23 cellular contexts compared by ENCODE assay signal in the genomic region with DNA sequence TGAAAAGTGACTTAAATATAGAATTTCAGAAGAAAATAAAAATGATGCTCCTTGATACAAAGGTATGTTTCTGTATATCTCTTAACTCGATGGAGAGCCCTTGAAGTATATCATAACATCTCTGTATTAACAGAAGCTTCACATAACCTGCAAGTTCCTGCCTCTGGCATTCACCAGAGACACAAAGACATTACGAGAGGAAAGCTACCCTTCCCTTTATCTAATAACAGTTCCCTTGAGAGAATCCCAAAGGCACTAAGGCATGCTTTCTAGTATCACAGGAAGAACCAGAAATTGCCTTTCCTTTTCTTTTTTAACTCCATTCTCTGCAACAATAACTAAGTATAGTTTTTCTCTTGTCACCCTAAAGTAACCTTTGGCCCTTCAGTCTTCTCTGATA.
"Had no signal": no experiment of that assay in that cellular context is flagged by ENCODE, and none has a peak within 500 bp of the region (broad histone marks: within the 10 kb centered on the region; RNA-seq: fewer than 3 reads in every experiment).

No MANE protein-coding gene starts in this region.

- H3K4me3 Mint-ChIP-seq: effector memory CD8-positive, alpha-beta T cell; memory B cell; natural killer cell; neural crest cell; stimulated activated memory B cell treated with anti-CD40 and anti-IgM and Interleukin-4, amounts not matched to agents 10 μg/mL and 1 μg/mL and 100 μg/mL, for 72 hours; type B pancreatic cell had no signal

- H3K27me3 ChIP-seq: ovary, spleen, testis, tibial artery had no signal

- H3K9me3 Mint-ChIP-seq: memory B cell, neural crest cell, type B pancreatic cell had no signal

- H3K4me1 Mint-ChIP-seq: memory B cell; natural killer cell; stimulated activated memory B cell treated with anti-CD40 and anti-IgM and Interleukin-4, amounts not matched to agents 10 μg/mL and 1 μg/mL and 100 μg/mL, for 72 hours had no signal

- H3K9me3 ChIP-seq: ovary, psoas muscle, spleen, testis, tibial artery had no signal

- H3K36me3 Mint-ChIP-seq: memory B cell; natural killer cell; stimulated activated memory B cell treated with anti-CD40 and anti-IgM and Interleukin-4, amounts not matched to agents 10 μg/mL and 1 μg/mL and 100 μg/mL, for 72 hours; type B pancreatic cell had no signal

- DNase-seq: cortex of kidney; effector memory CD8-positive, alpha-beta T cell; head of caudate nucleus; kidney; natural killer cell; occipital lobe; ovary; posterior cingulate gyrus; psoas muscle; right cardiac atrium; spleen; stimulated activated CD4-positive, alpha-beta T cell treated with anti-CD3 and anti-CD28 coated beads, Interleukin-4, amount 100 ng/mL, for 4 hours; stimulated activated naive CD8-positive, alpha-beta T cell treated with anti-CD3 and anti-CD28 coated beads, Interleukin-15, Interleukin-2, amounts not matched to agents 100 U/mL and 50 U/mL, for 24 hours; substantia nigra; testis; tibial artery had no signal

- H3K27ac Mint-ChIP-seq: effector memory CD8-positive, alpha-beta T cell; memory B cell; natural killer cell; stimulated activated memory B cell treated with anti-CD40 and anti-IgM and Interleukin-4, amounts not matched to agents 10 μg/mL and 1 μg/mL and 100 μg/mL, for 72 hours; type B pancreatic cell had no signal

- ATAC-seq: effector memory CD8-positive, alpha-beta T cell; left lobe of liver; natural killer cell; psoas muscle; right cardiac atrium; stimulated activated memory B cell treated with anti-CD40 and anti-IgM and Interleukin-4, amounts not matched to agents 10 μg/mL and 1 μg/mL and 100 μg/mL, for 72 hours; stimulated activated naive CD8-positive, alpha-beta T cell treated with anti-CD3 and anti-CD28 coated beads, Interleukin-15, Interleukin-2, amounts not matched to agents 100 U/mL and 50 U/mL, for 24 hours had no signal

- H3K36me3 ChIP-seq: ovary, spleen, tibial artery had no signal

- H3K4me1 ChIP-seq: psoas muscle, spleen, testis, tibial artery had no signal

- H3K27ac ChIP-seq: ovary, psoas muscle, skin epidermis, spleen, testis, tibial artery had no signal

- H3K27me3 Mint-ChIP-seq: effector memory CD8-positive, alpha-beta T cell; memory B cell; stimulated activated memory B cell treated with anti-CD40 and anti-IgM and Interleukin-4, amounts not matched to agents 10 μg/mL and 1 μg/mL and 100 μg/mL, for 72 hours; type B pancreatic cell had no signal

- H3K4me3 ChIP-seq: lung, ovary, psoas muscle, skin epidermis, spleen, testis, tibial artery had no signal
